In genomic region chr10:70477661-70478162, GRCh38 we compare ENCODE assay signal across 7 cellular contexts. TPM values are rescaled to one million over a fixed set of nuclear protein-coding genes. Genes with fewer than 3 reads are reported as not detected.
DNase-seq lines count a peak whose midpoint lies in the region; ATAC-seq and TF ChIP-seq lines count a peak whose summit lies in the region.

No MANE protein-coding gene starts in this region.

- peak overlapping the region; percentile 11 for H3K27ac ChIP-seq in mesendoderm (ENCODE audit: low read depth, low read length)

- H3K4ac ChIP-seq in mesendoderm (ENCODE audit: low read depth, low read length): peak overlapping the region; percentile 49

- H3K4me2 ChIP-seq in mesendoderm (ENCODE audit: low read length): peak overlapping the region; percentile 72

- H3K36me3 Mint-ChIP-seq in WTC11: no peaks in the 10 kb centered on the region

- H3K79me2 ChIP-seq in mesendoderm (ENCODE audit: control insufficient read depth, insufficient read depth, low read length): peaks cover 21% of the 10 kb centered on the region

- peak overlapping the region; percentile 78 for H3K4me3 Mint-ChIP-seq in WTC11

- no peak overlapping the region for H2BK120ac ChIP-seq in mesendoderm (ENCODE audit: low read depth, low read length)

- H3K4me3 ChIP-seq in choroid plexus epithelial cell (ENCODE audit: low read depth, low read length) (no peak overlapping the region), mesendoderm (ENCODE audit: low read length) (peak overlapping the region; percentile 66)

- CTCF ChIA-PET in WTC11 (lab: Charles Lee): interaction anchor here (0.6 to 5.5 kb wide), 16 partner anchors 11 to 446 kb away, joined by 3 to 59 read pairs (median 4); no protein-coding TSS in a partner anchor

- H3K4me1 Mint-ChIP-seq in WTC11: peaks cover 39% of the 10 kb centered on the region

- peak overlapping the region; percentile 57 for H3K27ac Mint-ChIP-seq in WTC11

- no CpG with 5 or more reads among the region's 27 CpGs for WGBS in mesendoderm (ENCODE audit: extremely low coverage, insufficient coverage, low lambda C conversion rate)

- no peak overlapping the region for H4K5ac ChIP-seq in mesendoderm (ENCODE audit: low read length)

- peak; percentile 75 for DNase-seq in HPDE6-E6E7 (ENCODE audit: extremely low spot score)
- DNase-seq in WTC11 (ENCODE audit: low spot score): no peak
- DNase-seq in choroid plexus epithelial cell (ENCODE audit: low read depth): peak; percentile 14
- DNase-seq in mesendoderm: peak; percentile 65
- peak; percentile 78 for DNase-seq in stimulated activated CD8-positive, alpha-beta memory T cell treated with anti-CD3 and anti-CD28 coated beads, Interleukin-4, amount 100 ng/mL, for 48 hours

- H2BK5ac ChIP-seq in mesendoderm (ENCODE audit: low read length): no peak overlapping the region

- H3K79me1 ChIP-seq in mesendoderm (ENCODE audit: low read length): peaks cover 15% of the 10 kb centered on the region

- POLR2A ChIA-PET in WTC11 (lab: Charles Lee): interaction anchor here (0.5 to 2.1 kb wide), 7 partner anchors 13 to 98 kb away, joined by 3 to 6 read pairs (median 3); no protein-coding TSS in a partner anchor

- no peak overlapping the region for H2BK15ac ChIP-seq in mesendoderm (replicated peaks; ENCODE audit: low read depth)

- H3K27me3 ChIP-seq in mesendoderm (ENCODE audit: insufficient read depth, low read length, poor library complexity): no peaks in the 10 kb centered on the region

- H3K56ac ChIP-seq in mesendoderm (ENCODE audit: low read length): peak overlapping the region; percentile 94

- no peak overlapping the region for H4K8ac ChIP-seq in mesendoderm (ENCODE audit: low read depth, low read length)

- H2AK5ac ChIP-seq in mesendoderm (ENCODE audit: low read length): no peak overlapping the region

- TF ChIP-seq CTCF in WTC11 (IDR thresholded peaks at IDR 0.05): no peak
- TF ChIP-seq CTCF in choroid plexus epithelial cell (conservative IDR thresholded peaks at IDR 0.05; ENCODE audit: low read depth, low read length): no peak

- peaks cover 2% of the 10 kb centered on the region; the same call in 1 of the 2 replicates for H3K27me3 Mint-ChIP-seq in WTC11 (ENCODE audit: low read depth)

- peaks cover 11% of the 10 kb centered on the region for H3K4me1 ChIP-seq in mesendoderm (ENCODE audit: control insufficient read depth, low read depth, low read length)

- peak overlapping the region; percentile 91 for H3K9ac ChIP-seq in mesendoderm (ENCODE audit: low read length)

- H3K36me3 ChIP-seq in mesendoderm (ENCODE audit: control insufficient read depth, insufficient read depth, low read length): no peaks in the 10 kb centered on the region

- ATAC-seq in WTC11: peak; percentile 7
- ATAC-seq in HG03025 (IDR thresholded peaks at IDR 0.05; ENCODE audit: low FRiP score, unreplicated experiment): no peak
- no peak for ATAC-seq in GM19324 (IDR thresholded peaks at IDR 0.05; ENCODE audit: low FRiP score, unreplicated experiment)

- H3K23ac ChIP-seq in mesendoderm (ENCODE audit: low read length): peak overlapping the region; percentile 74

- no peaks in the 10 kb centered on the region for H3K9me3 Mint-ChIP-seq in WTC11

- H3K18ac ChIP-seq in mesendoderm (ENCODE audit: low read length): peak overlapping the region; percentile 0

TF ChIP-seq in WTC11, 78 proteins besides CTCF, POLR2A, EP300 and RAD21:
- TF ChIP-seq TEAD1 (CRISPR knock-in tag; IDR thresholded peaks at IDR 0.05): 0 out of 2 replicates have a peak, but pooled peaks have one; percentile 49
- TF ChIP-seq ZNF396 (CRISPR knock-in tag; IDR thresholded peaks at IDR 0.05; ENCODE audit: borderline replicate concordance): no peak
- 0 out of 2 replicates have a peak, but pooled peaks have one; percentile 15 for TF ChIP-seq FOXP1 (CRISPR knock-in tag; IDR thresholded peaks at IDR 0.05; ENCODE audit: borderline replicate concordance)
- no peak for TF ChIP-seq ZNF416 (CRISPR knock-in tag; IDR thresholded peaks at IDR 0.05)

RNA-seq across cellular contexts. Expression of gene PALD1, which starts 0.9 kb away (rescaled TPM):
- 36.1 to 43.6 TPM (median 38.5 TPM) in 3 replicates for total RNA-seq in WTC11 (2021)
- 14.2 TPM for polyA plus RNA-seq in mesendoderm (2013, experiment 1 of 2)
- 14.9 TPM for polyA plus RNA-seq in mesendoderm (2013, experiment 2 of 2)

RNA-seq across cellular contexts. Expression of gene NODAL, which starts 36.2 kb away (rescaled TPM):
- total RNA-seq in WTC11 (2021): 41.1 to 57.0 TPM (median 41.5 TPM) in 3 replicates
- 318 TPM for polyA plus RNA-seq in mesendoderm (2013, experiment 1 of 2)
- polyA plus RNA-seq in mesendoderm (2013, experiment 2 of 2): 312 TPM
